Comparison of ENCODE assay signal across 31 cellular contexts in genomic region chr11:26420331-26420730, GRCh38.
"Had no signal": no experiment of that assay in that cellular context is flagged by ENCODE, and none has a peak within 500 bp of the region (broad histone marks: within the 10 kb centered on the region; RNA-seq: fewer than 3 reads in every experiment).

No MANE protein-coding gene starts in this region.

- H3K27me3 ChIP-seq: body of pancreas, breast epithelium had no signal

- H3K4me3 Mint-ChIP-seq: activated CD4-positive, alpha-beta T cell treated with anti-CD3 and anti-CD28 coated beads, Interleukin-2, amount 10 ng/mL, durations not matched to agents 24 days and 14 days; activated CD8-positive, alpha-beta T cell treated with anti-CD3 and anti-CD28 coated beads for 36 hours; activated naive CD4-positive, alpha-beta T cell treated with anti-CD3 and anti-CD28 coated beads, Interleukin-2, amount 50 U/mL, for 24 hours; activated naive CD8-positive, alpha-beta T cell treated with anti-CD3 and anti-CD28 coated beads, Interleukin-2, amount 10 ng/mL, durations not matched to agents 7 days and 5 days; activated T-cell treated with anti-CD3 and anti-CD28 coated beads, Interleukin-2, amount 50 U/mL, for 72 hours; activated T-helper 17 cell treated with anti-CD3 and anti-CD28 coated beads, Interleukin-2, amount 50 U/mL, for 72 hours had no signal

- H3K36me3 Mint-ChIP-seq: activated naive CD4-positive, alpha-beta T cell treated with anti-CD3 and anti-CD28 coated beads, Interleukin-2, amount 50 U/mL, for 24 hours; activated naive CD8-positive, alpha-beta T cell treated with anti-CD3 and anti-CD28 coated beads, Interleukin-2, amount 10 ng/mL, durations not matched to agents 7 days and 5 days had no signal

- H3K27ac ChIP-seq: body of pancreas, breast epithelium, WERI-Rb-1 had no signal

- ATAC-seq: activated CD8-positive, alpha-beta T cell treated with anti-CD3 and anti-CD28 coated beads for 36 hours; activated T-cell treated with anti-CD3 and anti-CD28 coated beads, Interleukin-2, amount 50 U/mL, for 72 hours; activated T-helper 17 cell treated with anti-CD3 and anti-CD28 coated beads, Interleukin-2, amount 50 U/mL, for 72 hours; body of pancreas had no signal

- H3K27me3 Mint-ChIP-seq: activated CD4-positive, alpha-beta T cell treated with anti-CD3 and anti-CD28 coated beads, Interleukin-2, amount 10 ng/mL, durations not matched to agents 24 days and 14 days; activated CD8-positive, alpha-beta T cell treated with anti-CD3 and anti-CD28 coated beads for 36 hours; activated naive CD4-positive, alpha-beta T cell treated with anti-CD3 and anti-CD28 coated beads, Interleukin-2, amount 50 U/mL, for 24 hours; activated naive CD8-positive, alpha-beta T cell treated with anti-CD3 and anti-CD28 coated beads, Interleukin-2, amount 10 ng/mL, durations not matched to agents 7 days and 5 days; activated T-helper 17 cell treated with anti-CD3 and anti-CD28 coated beads, Interleukin-2, amount 50 U/mL, for 72 hours had no signal

- H3K4me1 Mint-ChIP-seq: activated CD4-positive, alpha-beta T cell treated with anti-CD3 and anti-CD28 coated beads, Interleukin-2, amount 10 ng/mL, durations not matched to agents 24 days and 14 days; activated naive CD4-positive, alpha-beta T cell treated with anti-CD3 and anti-CD28 coated beads, Interleukin-2, amount 50 U/mL, for 24 hours; activated naive CD8-positive, alpha-beta T cell treated with anti-CD3 and anti-CD28 coated beads, Interleukin-2, amount 10 ng/mL, durations not matched to agents 7 days and 5 days; activated T-helper 17 cell treated with anti-CD3 and anti-CD28 coated beads, Interleukin-2, amount 50 U/mL, for 72 hours had no signal

- DNase-seq: activated CD4-positive, alpha-beta T cell treated with anti-CD3 and anti-CD28 coated beads, Interleukin-2, amount 10 ng/mL, durations not matched to agents 24 days and 14 days; activated CD4-positive, alpha-beta T cell treated with anti-CD3 and anti-CD28 coated beads, Interleukin-2, amount 50 U/mL, for 4 hours; activated CD8-positive, alpha-beta T cell treated with anti-CD3 and anti-CD28 coated beads for 36 hours; activated effector memory CD4-positive, alpha-beta T cell treated with anti-CD3 and anti-CD28 coated beads, Interleukin-2, amount 50 U/mL, for 16 hours; activated naive CD4-positive, alpha-beta T cell; activated naive CD8-positive, alpha-beta T cell treated with anti-CD3 and anti-CD28 coated beads, Interleukin-2, amount 10 ng/mL, durations not matched to agents 7 days and 5 days; activated T-cell treated with anti-CD3 and anti-CD28 coated beads, Interleukin-2, amount 50 U/mL, for 1 hour; activated T-cell treated with anti-CD3 and anti-CD28 coated beads, Interleukin-2, amount 50 U/mL, for 72 hours; amygdala; body of pancreas; caudate nucleus; cerebellar nuclear complex; Kasumi-1; KG1; MM.1S; MV-4-11; NCI-H1092; NCI-H1436 treated with DMSO at 0.1 percent for 48 hours; NCI-H1694 treated with DMSO at 0.1 percent for 48 hours; NCI-H2029; NCI-H345; NCI-H524 treated with DMSO at 0.1 percent for 48 hours; NK-92 treated with Interleukin-12 subunit alpha and Interleukin-12 subunit beta, amount 100 ng/mL, for 24 hours; Right ventricle myocardium superior; SW 1271; T-helper 1 cell; T1000; WERI-Rb-1 had no signal

- H3K27ac Mint-ChIP-seq: activated CD4-positive, alpha-beta T cell treated with anti-CD3 and anti-CD28 coated beads, Interleukin-2, amount 10 ng/mL, durations not matched to agents 24 days and 14 days; activated CD8-positive, alpha-beta T cell treated with anti-CD3 and anti-CD28 coated beads for 36 hours; activated naive CD4-positive, alpha-beta T cell treated with anti-CD3 and anti-CD28 coated beads, Interleukin-2, amount 50 U/mL, for 24 hours; activated naive CD8-positive, alpha-beta T cell treated with anti-CD3 and anti-CD28 coated beads, Interleukin-2, amount 10 ng/mL, durations not matched to agents 7 days and 5 days; activated T-cell treated with anti-CD3 and anti-CD28 coated beads, Interleukin-2, amount 50 U/mL, for 72 hours; activated T-helper 17 cell treated with anti-CD3 and anti-CD28 coated beads, Interleukin-2, amount 50 U/mL, for 72 hours had no signal

- H3K9me3 ChIP-seq: body of pancreas, breast epithelium had no signal

- H3K36me3 ChIP-seq: WERI-Rb-1 had no signal

- H3K4me3 ChIP-seq: body of pancreas, breast epithelium had no signal

- H3K9me3 Mint-ChIP-seq: activated CD4-positive, alpha-beta T cell treated with anti-CD3 and anti-CD28 coated beads, Interleukin-2, amount 10 ng/mL, durations not matched to agents 24 days and 14 days had no signal

- H3K4me1 ChIP-seq: body of pancreas, breast epithelium had no signal
